In genomic region chr10:131892817-131893675, GRCh38 we compare ENCODE assay signal across 18 cellular contexts.
"Had no signal": no experiment of that assay in that cellular context is flagged by ENCODE, and none has a peak within 500 bp of the region (broad histone marks: within the 10 kb centered on the region; RNA-seq: fewer than 3 reads in every experiment).

No MANE protein-coding gene starts in this region.

- H3K27ac ChIP-seq: ascending aorta, brain microvascular endothelial cell, foreskin keratinocyte, neural progenitor cell, thoracic aorta, vagina, VCaP had no signal

- H3K4me3 ChIP-seq: ascending aorta, lung, neural progenitor cell, thoracic aorta, vagina had no signal

- ATAC-seq: activated CD8-positive, alpha-beta T cell treated with anti-CD3 and anti-CD28 coated beads, Interleukin-2, amount 10 ng/mL, durations not matched to agents 7 days and 5 days; foreskin keratinocyte; left lobe of liver had no signal

- H3K36me3 ChIP-seq: ascending aorta, brain microvascular endothelial cell, neural progenitor cell, thoracic aorta, vagina had no signal

- H3K4me1 ChIP-seq: ascending aorta, neural progenitor cell, vagina had no signal

- H3K9ac ChIP-seq: neural progenitor cell had no signal

- H3K9me3 ChIP-seq: ascending aorta, thoracic aorta, vagina had no signal

- H3K4me2 ChIP-seq: neural progenitor cell had no signal

- DNase-seq: activated CD4-positive, alpha-beta T cell treated with anti-CD3 and anti-CD28 coated beads, Interleukin-2, amount 10 ng/mL, durations not matched to agents 7 days and 5 days; activated CD4-positive, CD25-positive, alpha-beta regulatory T cell treated with anti-CD3 and anti-CD28 coated beads, Interleukin-2, amount 50 U/mL, for 72 hours; activated CD8-positive, alpha-beta T cell treated with anti-CD3 and anti-CD28 coated beads, Interleukin-2, amount 10 ng/mL, durations not matched to agents 7 days and 5 days; activated gamma-delta T cell treated with Interleukin-2 at 50 U/mL for 16 hours; brain microvascular endothelial cell; caudate nucleus; effector memory CD4-positive, alpha-beta T cell; foreskin keratinocyte; naive B cell; stimulated activated CD4-positive, alpha-beta T cell treated with anti-CD3 and anti-CD28 coated beads, Interleukin-4, amount 100 ng/mL, for 1 hour; stimulated activated naive CD4-positive, alpha-beta T cell treated with Interleukin-2 at 50 U/mL for 16 hours had no signal

- H2AFZ ChIP-seq: neural progenitor cell had no signal

- H3K27me3 ChIP-seq: ascending aorta, neural progenitor cell, vagina had no signal
